Comparison of ENCODE assay signal across 2 cellular contexts in the genomic region with DNA sequence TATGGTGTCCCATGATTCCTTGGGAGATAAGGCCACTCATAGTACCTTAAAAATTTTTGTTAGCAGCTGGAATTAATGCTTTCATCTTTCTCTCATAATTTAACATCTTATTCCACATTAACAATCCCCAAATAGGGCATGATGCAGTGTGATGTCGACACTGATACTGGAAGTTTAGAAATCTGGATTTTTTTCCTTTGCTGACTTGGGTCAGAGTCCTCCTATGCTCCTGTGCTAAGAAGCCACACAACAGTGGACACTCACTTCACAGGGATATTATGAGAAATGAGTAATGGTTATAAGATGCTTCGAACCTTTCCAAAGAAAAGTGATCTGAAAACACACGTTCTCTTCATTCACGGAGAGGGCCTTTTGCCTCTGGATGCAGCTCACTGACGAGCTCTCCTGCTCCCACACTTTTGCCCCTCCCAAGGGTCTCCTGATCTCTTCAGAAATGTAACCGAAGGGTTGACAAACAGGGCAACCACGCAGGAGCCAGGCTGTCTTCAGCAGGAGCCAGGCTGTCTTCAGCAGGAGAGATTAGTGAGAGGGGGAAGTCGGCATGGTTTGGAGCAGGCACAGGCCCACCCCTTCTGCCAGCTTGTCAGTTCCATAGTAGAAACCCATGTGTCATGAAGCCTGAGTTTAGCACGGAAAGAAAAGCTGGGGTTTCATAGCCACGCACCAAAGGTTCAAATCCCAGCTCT.
TF ChIP-seq lines count a peak whose summit lies in the region.

No MANE protein-coding gene starts in this region.

TF ChIP-seq in IMR-90, 13 proteins besides CTCF, POLR2A, EP300 and RAD21 (continued from another document):
- TF ChIP-seq MXI1 (IDR thresholded peaks at IDR 0.05; ENCODE audit: borderline replicate concordance, low read depth, low read length) (no peak), CEBPB (IDR thresholded peaks at IDR 0.05; ENCODE audit: low read depth, low read length) (peak; percentile 42)

TF ChIP-seq in liver, 16 proteins besides CTCF, POLR2A, EP300 and RAD21 (continued from another document):
- TF ChIP-seq, protein P1, sequence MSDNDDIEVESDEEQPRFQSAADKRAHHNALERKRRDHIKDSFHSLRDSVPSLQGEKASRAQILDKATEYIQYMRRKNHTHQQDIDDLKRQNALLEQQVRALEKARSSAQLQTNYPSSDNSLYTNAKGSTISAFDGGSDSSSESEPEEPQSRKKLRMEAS (IDR thresholded peaks at IDR 0.05) = no peak
- TF ChIP-seq, protein P2, sequence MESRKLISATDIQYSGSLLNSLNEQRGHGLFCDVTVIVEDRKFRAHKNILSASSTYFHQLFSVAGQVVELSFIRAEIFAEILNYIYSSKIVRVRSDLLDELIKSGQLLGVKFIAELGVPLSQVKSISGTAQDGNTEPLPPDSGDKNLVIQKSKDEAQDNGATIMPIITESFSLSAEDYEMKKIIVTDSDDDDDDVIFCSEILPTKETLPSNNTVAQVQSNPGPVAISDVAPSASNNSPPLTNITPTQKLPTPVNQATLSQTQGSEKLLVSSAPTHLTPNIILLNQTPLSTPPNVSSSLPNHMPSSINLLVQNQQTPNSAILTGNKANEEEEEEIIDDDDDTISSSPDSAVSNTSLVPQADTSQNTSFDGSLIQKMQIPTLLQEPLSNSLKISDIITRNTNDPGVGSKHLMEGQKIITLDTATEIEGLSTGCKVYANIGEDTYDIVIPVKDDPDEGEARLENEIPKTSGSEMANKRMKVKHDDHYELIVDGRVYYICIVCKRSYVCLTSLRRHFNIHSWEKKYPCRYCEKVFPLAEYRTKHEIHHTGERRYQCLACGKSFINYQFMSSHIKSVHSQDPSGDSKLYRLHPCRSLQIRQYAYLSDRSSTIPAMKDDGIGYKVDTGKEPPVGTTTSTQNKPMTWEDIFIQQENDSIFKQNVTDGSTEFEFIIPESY (IDR thresholded peaks at IDR 0.05) = peak; percentile 19
- TF ChIP-seq FOXA2 (IDR thresholded peaks at IDR 0.05) (no peak), RXRA (IDR thresholded peaks at IDR 0.05) (peak; percentile 74 to 87), HNF4A (conservative IDR thresholded peaks at IDR 0.05) (peak; percentile 81 to 88), NR2F2 (IDR thresholded peaks at IDR 0.05) (no peak), YY1 (IDR thresholded peaks at IDR 0.05) (peak; percentile 30), HNF4G (IDR thresholded peaks at IDR 0.05) (peak; percentile 62), FOXA1 (IDR thresholded peaks at IDR 0.05) (no peak), SP1 (IDR thresholded peaks at IDR 0.05) (peak; percentile 75), TAF1 (conservative IDR thresholded peaks at IDR 0.05) (no peak), EGR1 (IDR thresholded peaks at IDR 0.05; ENCODE audit: low read depth in 2 of 2) (no peak), GABPA (IDR thresholded peaks at IDR 0.05 in 1 of 2, conservative IDR thresholded peaks at IDR 0.05 in 1 of 2) (no peak)
- TF ChIP-seq, protein P3, sequence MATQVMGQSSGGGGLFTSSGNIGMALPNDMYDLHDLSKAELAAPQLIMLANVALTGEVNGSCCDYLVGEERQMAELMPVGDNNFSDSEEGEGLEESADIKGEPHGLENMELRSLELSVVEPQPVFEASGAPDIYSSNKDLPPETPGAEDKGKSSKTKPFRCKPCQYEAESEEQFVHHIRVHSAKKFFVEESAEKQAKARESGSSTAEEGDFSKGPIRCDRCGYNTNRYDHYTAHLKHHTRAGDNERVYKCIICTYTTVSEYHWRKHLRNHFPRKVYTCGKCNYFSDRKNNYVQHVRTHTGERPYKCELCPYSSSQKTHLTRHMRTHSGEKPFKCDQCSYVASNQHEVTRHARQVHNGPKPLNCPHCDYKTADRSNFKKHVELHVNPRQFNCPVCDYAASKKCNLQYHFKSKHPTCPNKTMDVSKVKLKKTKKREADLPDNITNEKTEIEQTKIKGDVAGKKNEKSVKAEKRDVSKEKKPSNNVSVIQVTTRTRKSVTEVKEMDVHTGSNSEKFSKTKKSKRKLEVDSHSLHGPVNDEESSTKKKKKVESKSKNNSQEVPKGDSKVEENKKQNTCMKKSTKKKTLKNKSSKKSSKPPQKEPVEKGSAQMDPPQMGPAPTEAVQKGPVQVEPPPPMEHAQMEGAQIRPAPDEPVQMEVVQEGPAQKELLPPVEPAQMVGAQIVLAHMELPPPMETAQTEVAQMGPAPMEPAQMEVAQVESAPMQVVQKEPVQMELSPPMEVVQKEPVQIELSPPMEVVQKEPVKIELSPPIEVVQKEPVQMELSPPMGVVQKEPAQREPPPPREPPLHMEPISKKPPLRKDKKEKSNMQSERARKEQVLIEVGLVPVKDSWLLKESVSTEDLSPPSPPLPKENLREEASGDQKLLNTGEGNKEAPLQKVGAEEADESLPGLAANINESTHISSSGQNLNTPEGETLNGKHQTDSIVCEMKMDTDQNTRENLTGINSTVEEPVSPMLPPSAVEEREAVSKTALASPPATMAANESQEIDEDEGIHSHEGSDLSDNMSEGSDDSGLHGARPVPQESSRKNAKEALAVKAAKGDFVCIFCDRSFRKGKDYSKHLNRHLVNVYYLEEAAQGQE (IDR thresholded peaks at IDR 0.05) = peak; percentile 47
- TF ChIP-seq, protein P4, sequence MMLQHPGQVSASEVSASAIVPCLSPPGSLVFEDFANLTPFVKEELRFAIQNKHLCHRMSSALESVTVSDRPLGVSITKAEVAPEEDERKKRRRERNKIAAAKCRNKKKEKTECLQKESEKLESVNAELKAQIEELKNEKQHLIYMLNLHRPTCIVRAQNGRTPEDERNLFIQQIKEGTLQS (IDR thresholded peaks at IDR 0.05) = peak; percentile 66
TF ChIP-seq in liver: peak in this region for 9.
